Comparison of ENCODE assay signal across 8 cellular contexts in the genomic region with DNA sequence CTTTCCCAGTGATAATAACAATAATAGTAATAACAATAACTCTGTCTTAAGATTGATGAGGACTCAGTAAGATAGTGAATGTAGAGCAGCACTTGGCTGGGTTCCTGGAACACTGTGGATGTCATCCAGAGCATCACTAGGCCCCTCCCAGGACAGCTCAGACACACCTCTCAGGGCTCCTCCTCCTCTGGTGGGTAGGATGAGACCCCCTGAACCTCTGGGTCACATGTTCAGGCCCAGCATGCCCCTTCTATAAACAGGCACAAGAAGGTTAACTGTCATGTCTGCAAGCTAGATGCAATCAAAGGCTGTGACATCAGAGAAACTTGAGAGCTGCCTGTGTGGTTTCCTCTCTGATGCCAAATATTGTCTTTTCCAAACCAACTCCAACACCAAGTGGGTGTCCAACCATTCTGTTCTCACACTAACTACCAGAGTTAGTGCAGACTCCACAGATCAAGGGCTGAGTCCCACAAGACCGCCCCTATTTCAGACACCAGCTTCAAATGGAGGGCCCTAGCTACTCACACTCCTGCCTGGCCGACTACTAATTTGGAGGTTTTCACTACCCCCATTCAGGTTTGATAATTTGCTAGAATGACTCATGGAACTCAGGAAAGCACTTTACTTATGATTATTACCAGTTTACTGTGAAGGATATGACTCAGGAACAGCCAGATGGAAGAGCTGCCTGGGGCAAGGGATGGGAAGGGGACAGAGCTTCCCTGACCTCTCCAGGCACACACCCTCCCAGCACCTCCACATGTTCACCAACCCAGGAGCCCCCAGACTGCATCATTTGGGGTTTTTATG. TPM values are rescaled to one million over a fixed set of nuclear protein-coding genes. Genes with fewer than 3 reads are reported as not detected.
DNase-seq lines count a peak whose midpoint lies in the region; ATAC-seq lines count a peak whose summit lies in the region.

No MANE protein-coding gene starts in this region.

- peak; percentile 25 for ATAC-seq in Right ventricle myocardium superior (ENCODE audit: poor library complexity)
- no peak for ATAC-seq in GM21390 (IDR thresholded peaks at IDR 0.05; ENCODE audit: unreplicated experiment)

- intact Hi-C loops in Right ventricle myocardium superior (cut with DNase I) (no loop called here), cardiac septum (cut with DNase I) (no loop called here)

- DNase-seq in Right ventricle myocardium superior (no peak), cardiac septum (ENCODE audit: low spot score) (no peak), fibroblast of the conjunctiva (ENCODE audit: low read depth) (peak; percentile 85), NCI-H146 (lab: John Stamatoyannopoulos, UW) (no peak), NCI-H1105 (lab: John Stamatoyannopoulos, UW) (no peak)
- DNase-seq in activated CD4-positive, alpha-beta T cell treated with anti-CD3 and anti-CD28 coated beads, Interleukin-2, amount 50 U/mL, for 24 hours (ENCODE audit: low read depth in 1 of 2, low spot score in 1 of 2), result peak; percentile 13 to 38
- peak; percentile 75 for DNase-seq in stimulated activated CD8-positive, alpha-beta memory T cell treated with anti-CD3 and anti-CD28 coated beads, Interleukin-4, amount 100 ng/mL, for 48 hours

RNA-seq across cellular contexts. Expression of gene BZW1, which starts 46.4 kb away (rescaled TPM):
- 72.2 TPM for total RNA-seq in Right ventricle myocardium superior
- 99.3 TPM for total RNA-seq in cardiac septum

Comparison
In these comparisons a context has a peak if more than half of its experiments do, and no peak if none do; other contexts are left out.
1. DNase-seq: peak in activated CD4-positive, alpha-beta T cell treated with anti-CD3 and anti-CD28 coated beads, Interleukin-2, amount 50 U/mL, for 24 hours (2 of 2), fibroblast of the conjunctiva (single experiment) and stimulated activated CD8-positive, alpha-beta memory T cell treated with anti-CD3 and anti-CD28 coated beads, Interleukin-4, amount 100 ng/mL, for 48 hours (single experiment); none in Right ventricle myocardium superior (single experiment), cardiac septum (single experiment), NCI-H146 (single experiment) and NCI-H1105 (single experiment).